Comparison of ENCODE assay signal across 9 cellular contexts in genomic region chr1:30888391-30888790, GRCh38. TPM values are rescaled to one million over a fixed set of nuclear protein-coding genes. Genes with fewer than 3 reads are reported as not detected.
DNase-seq lines count a peak whose midpoint lies in the region; ATAC-seq, FAIRE-seq and TF ChIP-seq lines count a peak whose summit lies in the region.
"Had no signal": no experiment of that assay in that cellular context is flagged by ENCODE, and none has a peak within 500 bp of the region (broad histone marks: within the 10 kb centered on the region; RNA-seq: fewer than 3 reads in every experiment).

No MANE protein-coding gene starts in this region.

- TF ChIP-seq CTCF in AG09309 (IDR thresholded peaks at IDR 0.05; ENCODE audit: control insufficient read depth, insufficient read depth, low read depth, low read length, missing control alignments): no peak
- no peak for TF ChIP-seq CTCF in Peyer's patch (IDR thresholded peaks at IDR 0.05)
- TF ChIP-seq CTCF in fibroblast of pulmonary artery (IDR thresholded peaks at IDR 0.05; ENCODE audit: low read length, missing control alignments): no peak
- no peak for TF ChIP-seq CTCF in omental fat pad (IDR thresholded peaks at IDR 0.05)

- DNase-seq in AG09309 (ENCODE audit: low read depth) (peak; percentile 93), Peyer's patch (no peak), fibroblast of pulmonary artery (ENCODE audit: low read depth) (peak; percentile 69), non-pigmented ciliary epithelial cell (ENCODE audit: low read depth) (peak; percentile 87), HTR-8/SVneo (ENCODE audit: insufficient read length, low spot score) (no peak), omental fat pad (ENCODE audit: low spot score) (no peak)
- DNase-seq in stimulated activated CD4-positive, alpha-beta T cell treated with anti-CD3 and anti-CD28 coated beads, Interleukin-4, amount 100 ng/mL, for 1 hour: no peak

- H3K4me1 ChIP-seq in Peyer's patch: peaks cover 0 to 39% (median 0%) of the 10 kb centered on the region in 4 donors

- ATAC-seq in esophagus mucosa: no peak
- no peak for ATAC-seq in omental fat pad (ENCODE audit: low FRiP score)

- H3K27me3 ChIP-seq in Peyer's patch: no peaks in the 10 kb centered on the region

- H3K4me3 ChIP-seq in AG09309 (ENCODE audit: control insufficient read depth, low read depth, low read length) (no peak overlapping the region), Peyer's patch (no peak overlapping the region), fibroblast of pulmonary artery (replicated peaks; ENCODE audit: low read depth, low read length) (no peak overlapping the region)

- FAIRE-seq in HTR-8/SVneo (lab: Jason Lieb, UNC): no peak
- FAIRE-seq: endothelial cell of umbilical vein had no signal

- TF ChIP-seq POLR2A in Peyer's patch (IDR thresholded peaks at IDR 0.05): no peak

- H3K9me3 ChIP-seq in Peyer's patch: no peaks in the 10 kb centered on the region

- H3K27ac ChIP-seq in Peyer's patch: peak overlapping the region; percentile 25 to 85 (median 50)

- H3K36me3 ChIP-seq in Peyer's patch: no peaks in the 10 kb centered on the region

RNA-seq across cellular contexts. Expression of gene SDC3, which starts 20.2 kb away (rescaled TPM):
- total RNA-seq in Peyer's patch: 10 to 100 TPM in 1 of 4 donors, 1 to 10 TPM in 3; 4.6 to 12.4 (median 8.9) TPM
- total RNA-seq in esophagus mucosa: 3.3 TPM
- 10 to 100 TPM; 27.3 to 38.1 (median 30.8) TPM for total RNA-seq in omental fat pad

Comparison
In these comparisons a context has a peak if more than half of its experiments do, and no peak if none do; other contexts are left out.
1. DNase-seq: peak in AG09309 (single experiment), fibroblast of pulmonary artery (single experiment) and non-pigmented ciliary epithelial cell (single experiment); none in Peyer's patch (0 of 3), HTR-8/SVneo (single experiment), stimulated activated CD4-positive, alpha-beta T cell treated with anti-CD3 and anti-CD28 coated beads, Interleukin-4, amount 100 ng/mL, for 1 hour (single experiment) and omental fat pad (single experiment).